19 cellular contexts compared by ENCODE assay signal in genomic region chr5:3384531-3384930, GRCh38.
DNase-seq lines count a peak whose midpoint lies in the region; ATAC-seq, FAIRE-seq and TF ChIP-seq lines count a peak whose summit lies in the region.
"Had no signal": no experiment of that assay in that cellular context is flagged by ENCODE, and none has a peak within 500 bp of the region (broad histone marks: within the 10 kb centered on the region; RNA-seq: fewer than 3 reads in every experiment).

No MANE protein-coding gene starts in this region.

- no peak overlapping the region for H3K4me3 ChIP-seq in coronary artery
- H3K4me3 ChIP-seq: HAP-1 had no signal

- ATAC-seq in GM21528 (IDR thresholded peaks at IDR 0.05; ENCODE audit: low FRiP score, unreplicated experiment) = no peak

- DNase-seq in coronary artery (ENCODE audit: low spot score) (peak; percentile 46), islet precursor cell (peak; percentile 32), urothelium cell line (ENCODE audit: low spot score) (no peak), SHP77 (lab: John Stamatoyannopoulos, UW) (no peak), SW 1271 (lab: John Stamatoyannopoulos, UW) (no peak)
- DNase-seq: C1 segment of cervical spinal cord; Calu3; CD4-positive, alpha-beta memory T cell; COR-L47; DMS53; DMS79 treated with DMSO at 0.1 percent for 48 hours; GF-D8; GOT3; HFFc6 had no signal

- FAIRE-seq in urothelium cell line (lab: Jason Lieb, UNC) = peak; percentile 59
- FAIRE-seq: GM12891, GM18507, H54 had no signal

- TF ChIP-seq CTCF in coronary artery (IDR thresholded peaks at IDR 0.05) = no peak

- no peak overlapping the region for H3K27ac ChIP-seq in coronary artery

Comparison
In these comparisons a context has a peak if more than half of its experiments do, and no peak if none do; other contexts are left out.
1. DNase-seq: peak in coronary artery (single experiment) and islet precursor cell (single experiment); none in urothelium cell line (single experiment), SHP77 (0 of 2) and SW 1271 (0 of 2).